9 cellular contexts compared by ENCODE assay signal in the genomic region with DNA sequence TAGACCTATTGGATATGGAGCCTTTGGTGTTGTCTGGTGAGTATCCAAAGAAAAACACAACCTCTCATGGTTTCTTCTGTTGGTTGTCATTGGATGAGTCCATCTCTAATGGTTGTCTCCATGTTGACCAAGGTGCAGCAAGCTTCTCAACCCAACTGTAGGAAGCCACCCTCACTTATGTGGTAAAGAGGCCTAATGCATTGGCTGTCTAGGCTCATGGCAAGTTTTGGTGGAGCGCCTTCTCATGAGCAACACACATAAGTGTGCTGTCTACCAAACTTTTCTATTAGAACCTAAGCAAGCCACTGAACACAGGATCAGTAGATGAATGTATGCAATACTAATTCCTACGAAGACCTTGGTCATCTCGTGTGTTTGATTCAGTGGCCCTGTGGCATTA. TPM values are rescaled to one million over a fixed set of nuclear protein-coding genes. Genes with fewer than 3 reads are reported as not detected.
DNase-seq lines count a peak whose midpoint lies in the region; ATAC-seq, FAIRE-seq and TF ChIP-seq lines count a peak whose summit lies in the region.
"Had no signal": no experiment of that assay in that cellular context is flagged by ENCODE, and none has a peak within 500 bp of the region (broad histone marks: within the 10 kb centered on the region; RNA-seq: fewer than 3 reads in every experiment).

No MANE protein-coding gene starts in this region.

- H3K27me3 ChIP-seq in keratinocyte (ENCODE audit: control insufficient read depth, extremely low read depth, insufficient read depth, low read length): no peaks in the 10 kb centered on the region

- TF ChIP-seq POLR2A in A549 (IDR thresholded peaks at IDR 0.05; ENCODE audit: low read length) (no peak), H54 (IDR thresholded peaks at IDR 0.05; ENCODE audit: low read depth, low read length) (no peak)

- TF ChIP-seq CTCF in A549 (IDR thresholded peaks at IDR 0.05) (no peak), keratinocyte (optimal IDR thresholded peaks at IDR 0.05 in 1 of 3, IDR thresholded peaks at IDR 0.05 in 1 of 3, conservative IDR thresholded peaks at IDR 0.05 in 1 of 3; ENCODE audit: extremely low read depth in 1 of 3, insufficient read depth in 2 of 3, low read length in 3 of 3) (no peak)

- H3K4me2 ChIP-seq in A549: peak overlapping the region; percentile 84
- H3K4me2 ChIP-seq in keratinocyte (ENCODE audit: control insufficient read depth, extremely low read depth, insufficient read depth, low read depth, low read length): peak overlapping the region; percentile 63

- CTCF ChIA-PET in A549 (lab: Yijun Ruan, JAX): interaction anchor here (0.6 to 1.4 kb wide), 4 partner anchors 11 to 208 kb away, joined by 3 to 6 read pairs (median 3); no protein-coding TSS in a partner anchor

- H3K4me3 ChIP-seq in A549: no peak overlapping the region
- H3K4me3 ChIP-seq in GM08714 (ENCODE audit: low read length): peak overlapping the region; percentile 1; the same call in 1 of the 2 replicates
- H3K4me3 ChIP-seq in keratinocyte (ENCODE audit: control insufficient read depth in 2 of 3, extremely low read depth in 1 of 3, insufficient read depth in 2 of 3, low read depth in 1 of 3, low read length in 3 of 3): peak overlapping the region in 2 of 3 experiments; percentile 44 to 58

- peak overlapping the region; percentile 31 for H3K27ac Mint-ChIP-seq in activated T-helper 2 cell treated with anti-CD3 and anti-CD28 coated beads, Interferon-gamma antibody, Interleukin-2, Interleukin-4, amounts not matched to agents 10 μg/mL and 5 μg/mL and 100 μg/mL, durations not matched to agents 14 hours and 24 hours and 36 hours

- H3K27me3 Mint-ChIP-seq in activated T-helper 2 cell treated with anti-CD3 and anti-CD28 coated beads, Interferon-gamma antibody, Interleukin-2, Interleukin-4, amounts not matched to agents 10 μg/mL and 5 μg/mL and 100 μg/mL, durations not matched to agents 14 hours and 24 hours and 36 hours (ENCODE audit: low read depth): peaks cover 7% of the 10 kb centered on the region

- peak overlapping the region; percentile 83 for H3K4me3 Mint-ChIP-seq in activated T-helper 2 cell treated with anti-CD3 and anti-CD28 coated beads, Interferon-gamma antibody, Interleukin-2, Interleukin-4, amounts not matched to agents 10 μg/mL and 5 μg/mL and 100 μg/mL, durations not matched to agents 14 hours and 24 hours and 36 hours (ENCODE audit: low read depth)

- H3K27ac ChIP-seq in A549 (no peak overlapping the region), keratinocyte (ENCODE audit: control insufficient read depth, insufficient read depth, low read length) (no peak overlapping the region)

- POLR2A ChIA-PET in A549 (lab: Yijun Ruan, JAX): no interaction called here

- FAIRE-seq in A549 (lab: Jason Lieb, UNC) (no peak), keratinocyte (lab: Jason Lieb, UNC) (no peak), H54 (lab: Jason Lieb, UNC) (no peak)

- dilution Hi-C loops in keratinocyte (cut with MboI; ENCODE audit: extremely low pct_ligation_motif_present, low sequenced_read_pairs): no loop called here

- H3K4me1 Mint-ChIP-seq in activated T-helper 2 cell treated with anti-CD3 and anti-CD28 coated beads, Interferon-gamma antibody, Interleukin-2, Interleukin-4, amounts not matched to agents 10 μg/mL and 5 μg/mL and 100 μg/mL, durations not matched to agents 14 hours and 24 hours and 36 hours (ENCODE audit: low read depth): peaks cover 68% of the 10 kb centered on the region

- 98% methylated on average over 3 of the region's 3 CpGs for WGBS in A549 (ENCODE audit: missing lambda C conversion rate)

- peaks cover 29% of the 10 kb centered on the region for H3K36me3 Mint-ChIP-seq in activated T-helper 2 cell treated with anti-CD3 and anti-CD28 coated beads, Interferon-gamma antibody, Interleukin-2, Interleukin-4, amounts not matched to agents 10 μg/mL and 5 μg/mL and 100 μg/mL, durations not matched to agents 14 hours and 24 hours and 36 hours (ENCODE audit: low read depth)

- H3K79me2 ChIP-seq in keratinocyte (ENCODE audit: control insufficient read depth, insufficient read depth, low read length): peaks cover 61% of the 10 kb centered on the region

- TF ChIP-seq EP300 in A549 (IDR thresholded peaks at IDR 0.05): no peak

- H4K20me1 ChIP-seq in keratinocyte (ENCODE audit: control insufficient read depth, extremely low read depth, insufficient read depth, low read length): peaks cover 2% of the 10 kb centered on the region

- no peak overlapping the region for H2AFZ ChIP-seq in keratinocyte (ENCODE audit: control insufficient read depth, low read length)

- H3K9ac ChIP-seq in keratinocyte (ENCODE audit: control insufficient read depth, extremely low read depth, insufficient read depth, low read length): no peak overlapping the region

- no peak for ATAC-seq in A549
- ATAC-seq in GM19395 (IDR thresholded peaks at IDR 0.05; ENCODE audit: unreplicated experiment): no peak

- peaks cover 2% of the 10 kb centered on the region for H3K9me1 ChIP-seq in keratinocyte (ENCODE audit: control insufficient read depth, extremely low read depth, insufficient read depth, low read length)

- no peak for TF ChIP-seq RAD21 in A549 (conservative IDR thresholded peaks at IDR 0.05 in 1 of 2, IDR thresholded peaks at IDR 0.05 in 1 of 2)

- DNase-seq in A549 (ENCODE audit: low read depth in 1 of 2, low spot score in 1 of 2) (no peak), keratinocyte (ENCODE audit: low read depth, low spot score) (no peak), H54 (ENCODE audit: insufficient read length, low spot score) (no peak), GDM1 (lab: John Stamatoyannopoulos, UW) (no peak)
- no peak for DNase-seq in activated T-helper 2 cell treated with anti-CD3 and anti-CD28 coated beads, Interferon-gamma antibody, Interleukin-2, Interleukin-4, amounts not matched to agents 10 μg/mL and 5 μg/mL and 100 μg/mL, durations not matched to agents 14 hours and 24 hours and 36 hours (ENCODE audit: low spot score)
- no peak for DNase-seq in activated CD8-positive, alpha-beta memory T cell treated with anti-CD3 and anti-CD28 coated beads for 24 hours
- DNase-seq: cortex of kidney had no signal

- H3K4me1 ChIP-seq in A549 (peaks cover 29% of the 10 kb centered on the region), keratinocyte (ENCODE audit: control insufficient read depth, extremely low read depth, insufficient read depth, low read length) (peaks cover 23% of the 10 kb centered on the region)

- H3K36me3 ChIP-seq in keratinocyte (ENCODE audit: control insufficient read depth in 2 of 2, extremely low read depth in 1 of 2, insufficient read depth in 2 of 2, low read length in 2 of 2): peaks cover 3 to 12% of the 10 kb centered on the region in 2 experiments

- H3K9me3 Mint-ChIP-seq in activated T-helper 2 cell treated with anti-CD3 and anti-CD28 coated beads, Interferon-gamma antibody, Interleukin-2, Interleukin-4, amounts not matched to agents 10 μg/mL and 5 μg/mL and 100 μg/mL, durations not matched to agents 14 hours and 24 hours and 36 hours: no peaks in the 10 kb centered on the region

- intact Hi-C loops in activated T-helper 2 cell treated with anti-CD3 and anti-CD28 coated beads, Interferon-gamma antibody, Interleukin-2, Interleukin-4, amounts not matched to agents 10 μg/mL and 5 μg/mL and 100 μg/mL, durations not matched to agents 14 hours and 24 hours and 36 hours (cut with micrococcal nuclease): loop anchor here (5.0 to 10.0 kb wide), 5 partner anchors 151 to 578 kb away; a partner anchor contains a TSS

- H3K9me3 ChIP-seq in A549 (no peaks in the 10 kb centered on the region), keratinocyte (ENCODE audit: control insufficient read depth, low read depth, low read length) (no peaks in the 10 kb centered on the region)

TF ChIP-seq in A549, 52 proteins besides CTCF, POLR2A, EP300 and RAD21 (continues in another document):
- TF ChIP-seq CBX8 (IDR thresholded peaks at IDR 0.05) (no peak), NPAS2 (CRISPR knock-in tag; IDR thresholded peaks at IDR 0.05; ENCODE audit: borderline replicate concordance) (no peak), NFE2L2 (conservative IDR thresholded peaks at IDR 0.05; ENCODE audit: low read length) (no peak), HEYL (CRISPR knock-in tag; IDR thresholded peaks at IDR 0.05) (no peak), MAFK (IDR thresholded peaks at IDR 0.05; ENCODE audit: partially characterized antibody) (no peak), HOXB13 (CRISPR knock-in tag; IDR thresholded peaks at IDR 0.05; ENCODE audit: low read depth) (no peak), ZSCAN20 (CRISPR knock-in tag; IDR thresholded peaks at IDR 0.05) (no peak)
- TF ChIP-seq, protein P1, sequence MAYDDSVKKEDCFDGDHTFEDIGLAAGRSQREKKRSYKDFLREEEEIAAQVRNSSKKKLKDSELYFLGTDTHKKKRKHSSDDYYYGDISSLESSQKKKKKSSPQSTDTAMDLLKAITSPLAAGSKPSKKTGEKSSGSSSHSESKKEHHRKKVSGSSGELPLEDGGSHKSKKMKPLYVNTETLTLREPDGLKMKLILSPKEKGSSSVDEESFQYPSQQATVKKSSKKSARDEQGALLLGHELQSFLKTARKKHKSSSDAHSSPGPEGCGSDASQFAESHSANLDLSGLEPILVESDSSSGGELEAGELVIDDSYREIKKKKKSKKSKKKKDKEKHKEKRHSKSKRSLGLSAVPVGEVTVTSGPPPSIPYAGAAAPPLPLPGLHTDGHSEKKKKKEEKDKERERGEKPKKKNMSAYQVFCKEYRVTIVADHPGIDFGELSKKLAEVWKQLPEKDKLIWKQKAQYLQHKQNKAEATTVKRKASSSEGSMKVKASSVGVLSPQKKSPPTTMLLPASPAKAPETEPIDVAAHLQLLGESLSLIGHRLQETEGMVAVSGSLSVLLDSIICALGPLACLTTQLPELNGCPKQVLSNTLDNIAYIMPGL (CRISPR knock-in tag; IDR thresholded peaks at IDR 0.05; ENCODE audit: borderline replicate concordance): no peak

RNA-seq across cellular contexts. Expression of a gene that starts 0.8 kb away (rescaled TPM):
- polyA plus RNA-seq in A549 (2011; rRNA removed) (26.5 and 45.3 TPM in 2 replicates), A549 (2017; fragmentation: RNase III; extraction: RNeasy Plus Mini Kit Qiagen cat#74134 plus additional on column Dnase treatment) (10.8 to 11.9 TPM (median 11.8 TPM) in 3 replicates), keratinocyte (12.8 to 21.4 TPM (median 20.9 TPM) in 3 replicates)
- 7.2 and 10.6 TPM in 2 replicates for polyA plus RNA-seq in A549 (2012; cell fraction: cytosol; rRNA removed)
- 8.8 and 9.6 TPM in 2 replicates for polyA plus RNA-seq in A549 (2012; cell fraction: nucleus; rRNA removed)
- 44.9 and 46.3 TPM in 2 replicates for polyA minus RNA-seq in A549 (2011; rRNA and poly(A)+ RNA removed)
- total RNA-seq in activated T-helper 2 cell treated with anti-CD3 and anti-CD28 coated beads, Interferon-gamma antibody, Interleukin-2, Interleukin-4, amounts not matched to agents 10 μg/mL and 5 μg/mL and 100 μg/mL, durations not matched to agents 14 hours and 24 hours and 36 hours: 10.7 and 11.3 TPM in 2 replicates
- polyA plus RNA-seq in keratinocyte (2011; ENCODE audit: low read depth): 2.5 TPM
- 7.8 and 16.3 TPM in 2 replicates for polyA plus RNA-seq in keratinocyte (2011; cell fraction: cytosol; rRNA removed)
- polyA plus RNA-seq in keratinocyte (2011; cell fraction: nucleus; rRNA removed): 24.3 and 25.3 TPM in 2 replicates
- polyA plus RNA-seq in keratinocyte (2012; ENCODE audit: low replicate concordance): 7.4 and 9.5 TPM in 2 replicates
- 22.9 to 47.5 TPM (median 24.4 TPM) in 3 replicates for polyA minus RNA-seq in keratinocyte
- 13.6 TPM for polyA minus RNA-seq in keratinocyte (2011; cell fraction: cytosol; rRNA and poly(A)+ RNA removed)
- 29.8 and 41.3 TPM in 2 replicates for polyA minus RNA-seq in keratinocyte (2011; cell fraction: nucleus; rRNA and poly(A)+ RNA removed)
